14 cellular contexts compared by ENCODE assay signal in the genomic region with DNA sequence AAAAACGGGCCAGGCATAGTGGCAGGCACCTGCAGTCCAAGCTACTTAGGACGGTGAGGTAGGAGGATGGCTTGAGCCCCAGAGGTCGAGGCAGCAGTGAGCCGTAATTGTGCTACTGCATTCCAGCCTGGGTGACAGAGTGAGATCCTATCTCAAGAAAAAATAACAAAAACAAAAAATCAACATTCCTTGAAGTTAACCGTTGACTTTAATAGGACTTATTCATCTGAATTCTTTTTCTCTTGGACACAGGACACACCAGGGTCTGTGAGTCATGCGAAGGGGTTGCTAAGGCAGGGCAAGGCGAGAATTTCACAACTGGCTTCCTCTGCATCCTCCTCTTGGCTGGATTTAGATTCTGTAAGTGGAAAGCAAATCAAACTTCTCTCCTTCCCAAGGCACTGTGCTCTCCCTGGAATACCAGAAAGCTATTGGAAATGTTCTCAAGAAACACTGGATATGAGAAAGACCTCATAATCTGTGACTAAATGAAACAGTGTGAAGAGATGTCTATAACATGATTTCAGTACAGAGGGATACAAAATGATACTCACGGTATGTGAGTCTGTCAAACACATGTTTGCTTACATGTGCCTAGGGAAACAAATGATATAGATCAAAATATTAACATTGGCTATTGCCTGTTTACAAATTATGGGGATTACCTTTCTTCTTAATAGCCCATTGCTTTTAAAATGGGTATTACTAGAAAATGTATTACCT.
DNase-seq lines count a peak whose midpoint lies in the region; ATAC-seq lines count a peak whose summit lies in the region.
"Had no signal": no experiment of that assay in that cellular context is flagged by ENCODE, and none has a peak within 500 bp of the region (broad histone marks: within the 10 kb centered on the region; RNA-seq: fewer than 3 reads in every experiment).

No MANE protein-coding gene starts in this region.

- DNase-seq in EL: peak; percentile 97
- DNase-seq in NCI-H226: peak; percentile 96
- peak; percentile 98 for DNase-seq in dermis blood vessel endothelial cell
- DNase-seq in trophoblast cell: peak; percentile 88 to 97
- DNase-seq in NAMALWA (ENCODE audit: low spot score): no peak
- DNase-seq in cerebellar cortex (ENCODE audit: low spot score): no peak
- DNase-seq: GDM1, NCI-H2171, nephron progenitor cell, T-helper 9 cell had no signal

- ATAC-seq in HG02885 (IDR thresholded peaks at IDR 0.05; ENCODE audit: poor library complexity, unreplicated experiment): no peak
- no peak for ATAC-seq in GM19463 (IDR thresholded peaks at IDR 0.05; ENCODE audit: unreplicated experiment)
- ATAC-seq: activated T-helper 17 cell treated with anti-CD3 and anti-CD28 coated beads, Interleukin-2, amount 50 U/mL, for 72 hours had no signal

- H3K14ac ChIP-seq in trophoblast cell (ENCODE audit: low read length): no peak overlapping the region

- no peak overlapping the region for H2AK5ac ChIP-seq in trophoblast cell (ENCODE audit: low read length)

- H4K12ac ChIP-seq in trophoblast cell (ENCODE audit: low read depth, low read length): no peak overlapping the region

- H2BK120ac ChIP-seq in trophoblast cell (ENCODE audit: insufficient read depth, low read length, poor library complexity): no peak overlapping the region

- no peak overlapping the region for H2BK12ac ChIP-seq in trophoblast cell (ENCODE audit: low read length)

- no peak overlapping the region for H4K8ac ChIP-seq in trophoblast cell (ENCODE audit: low read depth, low read length)

- WGBS in trophoblast cell (ENCODE audit: extremely low coverage, insufficient coverage, insufficient read length): no CpG with 5 or more reads among the region's 8 CpGs

- H3K18ac ChIP-seq in trophoblast cell (ENCODE audit: low read length): no peak overlapping the region

- H2BK5ac ChIP-seq in trophoblast cell (ENCODE audit: low read depth, low read length, poor library complexity): no peak overlapping the region

- no peak overlapping the region for H3K4ac ChIP-seq in trophoblast cell (ENCODE audit: low read depth, low read length)

- H3K23ac ChIP-seq in trophoblast cell (ENCODE audit: low read length): no peak overlapping the region

- peaks cover 4 to 9% of the 10 kb centered on the region in 2 experiments for H3K4me1 ChIP-seq in trophoblast cell (ENCODE audit: control insufficient read depth in 1 of 2, insufficient read depth in 2 of 2, low read length in 2 of 2)
- H3K4me1 ChIP-seq: esophagus muscularis mucosa had no signal

- peak overlapping the region; percentile 91 for H3K27ac ChIP-seq in trophoblast cell (ENCODE audit: low read depth, low read length)
- H3K27ac ChIP-seq: esophagus muscularis mucosa had no signal

- H3K9me3 ChIP-seq in trophoblast cell (ENCODE audit: insufficient read depth, low read depth, low read length): no peaks in the 10 kb centered on the region
- H3K9me3 ChIP-seq: esophagus muscularis mucosa had no signal

- peaks cover 23% of the 10 kb centered on the region for H3K79me1 ChIP-seq in trophoblast cell (ENCODE audit: low read length)

- no peak overlapping the region for H4K91ac ChIP-seq in trophoblast cell (ENCODE audit: low read depth, low read length)

- peaks cover 4% of the 10 kb centered on the region for H3K79me2 ChIP-seq in trophoblast cell (ENCODE audit: control insufficient read depth, insufficient read depth, low read length, poor library complexity)

- H2AFZ ChIP-seq in trophoblast cell (ENCODE audit: insufficient read depth, low read length, poor library complexity): no peak overlapping the region

- H3K36me3 ChIP-seq in trophoblast cell (ENCODE audit: control insufficient read depth in 1 of 2, insufficient read depth in 2 of 2, low read length in 2 of 2): peaks cover 6 to 19% of the 10 kb centered on the region in 2 experiments
- H3K36me3 ChIP-seq: esophagus muscularis mucosa had no signal

- no peak overlapping the region for H3K4me3 ChIP-seq in trophoblast cell (ENCODE audit: low read depth, low read length)
- H3K4me3 ChIP-seq: esophagus muscularis mucosa had no signal

- H3K27me3 ChIP-seq in trophoblast cell (ENCODE audit: insufficient read depth, low read length): no peaks in the 10 kb centered on the region

- no peak overlapping the region for H3K9ac ChIP-seq in trophoblast cell (ENCODE audit: low read length)

- no peak overlapping the region for H3K4me2 ChIP-seq in trophoblast cell (ENCODE audit: low read length)

Comparison
In these comparisons a context has a peak if more than half of its experiments do, and no peak if none do; other contexts are left out.
1. DNase-seq: peak in EL (single experiment), NCI-H226 (single experiment), dermis blood vessel endothelial cell (single experiment) and trophoblast cell (2 of 2); none in NAMALWA (single experiment) and cerebellar cortex (single experiment).